Comparison of ENCODE assay signal across 8 cellular contexts in genomic region chr9:126702501-126703329, GRCh38.
DNase-seq lines count a peak whose midpoint lies in the region; ATAC-seq and TF ChIP-seq lines count a peak whose summit lies in the region.

No MANE protein-coding gene starts in this region.

- no peaks in the 10 kb centered on the region; the same call in 1 of the 2 replicates for H3K27me3 ChIP-seq in BE2C
- no peaks in the 10 kb centered on the region for H3K27me3 ChIP-seq in thyroid gland

- peak; percentile 88 for TF ChIP-seq CTCF in BE2C (IDR thresholded peaks at IDR 0.05; ENCODE audit: low read depth, low read length)
- TF ChIP-seq CTCF in thyroid gland (IDR thresholded peaks at IDR 0.05) = peak in 4 of 6 experiments; percentile 7 to 42 (median 16)

- H3K36me3 ChIP-seq in BE2C = no peaks in the 10 kb centered on the region
- H3K36me3 ChIP-seq in thyroid gland = no peaks in the 10 kb centered on the region

- ATAC-seq in HG02884 (IDR thresholded peaks at IDR 0.05; ENCODE audit: unreplicated experiment) = no peak
- no peak for ATAC-seq in GM18909 (IDR thresholded peaks at IDR 0.05; ENCODE audit: poor library complexity, unreplicated experiment)

- 25 to 29% methylated on average over 17 to 22 of the region's 22 CpGs for WGBS in thyroid gland, 2 donors

- intact Hi-C loops in thyroid gland (cut with DNase I) = no loop called here

- no peaks in the 10 kb centered on the region for H3K9me3 ChIP-seq in BE2C
- H3K9me3 ChIP-seq in thyroid gland = no peaks in the 10 kb centered on the region

- H3K27ac ChIP-seq in thyroid gland = no peak overlapping the region

- no peak for TF ChIP-seq POLR2A in thyroid gland (IDR thresholded peaks at IDR 0.05)

- H3K4me3 ChIP-seq in BE2C (ENCODE audit: low read depth, low read length) = no peak overlapping the region
- H3K4me3 ChIP-seq in thyroid gland (replicated peaks in 1 of 3) = no peak overlapping the region

- DNase-seq in BE2C = peak; percentile 60
- peak; percentile 66 for DNase-seq in HuH-7.5 (ENCODE audit: low spot score)
- DNase-seq in activated T-helper 9 cell treated with anti-CD3 and anti-CD28 coated beads, Interleukin-2, amount 50 U/mL, for 16 hours (ENCODE audit: low read depth) = peak; percentile 28
- DNase-seq in iPS-NIHi11 (ENCODE audit: low spot score) = peak; percentile 92
- DNase-seq in thyroid gland = no peak
- DNase-seq in cortex of kidney (lab: John Stamatoyannopoulos, UW) = no peak

- H3K4me1 ChIP-seq in BE2C = peaks cover 9% of the 10 kb centered on the region
- peaks cover 0 to 8% of the 10 kb centered on the region in 2 donors for H3K4me1 ChIP-seq in thyroid gland

Comparison
In these comparisons a context has a peak if more than half of its experiments do, and no peak if none do; other contexts are left out.
1. DNase-seq: peak in BE2C (single experiment), HuH-7.5 (single experiment), activated T-helper 9 cell treated with anti-CD3 and anti-CD28 coated beads, Interleukin-2, amount 50 U/mL, for 16 hours (single experiment) and iPS-NIHi11 (single experiment); none in thyroid gland (0 of 2) and cortex of kidney (single experiment).